In genomic region chr3:168065569-168065968, GRCh38 we compare ENCODE assay signal across 22 cellular contexts. TPM values are rescaled to one million over a fixed set of nuclear protein-coding genes. Genes with fewer than 3 reads are reported as not detected.
DNase-seq lines count a peak whose midpoint lies in the region; ATAC-seq and TF ChIP-seq lines count a peak whose summit lies in the region.
"Had no signal": no experiment of that assay in that cellular context is flagged by ENCODE, and none has a peak within 500 bp of the region (broad histone marks: within the 10 kb centered on the region; RNA-seq: fewer than 3 reads in every experiment).

No MANE protein-coding gene starts in this region.

- H3K27ac ChIP-seq in left ventricle myocardium inferior (replicated peaks) (peak overlapping the region; percentile 27), tibial artery (no peak overlapping the region)
- H3K27ac ChIP-seq: BLaER1 had no signal

- H3K4me3 Mint-ChIP-seq in glutamatergic neuron (ENCODE audit: unreplicated experiment): no peak overlapping the region
- H3K4me3 Mint-ChIP-seq in nephron: no peak overlapping the region
- H3K4me3 Mint-ChIP-seq in type B pancreatic cell: no peak overlapping the region
- H3K4me3 Mint-ChIP-seq: CD4-positive, CD25-positive, alpha-beta regulatory T cell; GM23338; H9; IgD-negative memory B cell had no signal

- H3K36me3 Mint-ChIP-seq in glutamatergic neuron (ENCODE audit: unreplicated experiment) (no peaks in the 10 kb centered on the region), nephron (ENCODE audit: low read depth) (peaks cover 4% of the 10 kb centered on the region), type B pancreatic cell (peaks cover 11% of the 10 kb centered on the region)
- H3K36me3 Mint-ChIP-seq: CD4-positive, CD25-positive, alpha-beta regulatory T cell had no signal

- DNase-seq in left ventricle myocardium inferior: no peak
- DNase-seq in left ventricle myocardium superior: no peak
- DNase-seq in glutamatergic neuron: no peak
- no peak for DNase-seq in type B pancreatic cell (ENCODE audit: extremely low spot score, unreplicated experiment)
- no peak for DNase-seq in GM03348 (ENCODE audit: low spot score)
- DNase-seq in activated CD4-positive, CD25-positive, alpha-beta regulatory T cell (lab: John Stamatoyannopoulos, UW): no peak
- DNase-seq in tibial artery: no peak
- DNase-seq: CD4-positive, CD25-positive, alpha-beta regulatory T cell; DMS153; DND-41; H9; NCI-H1105; NCI-H1436 treated with DMSO at 0.1 percent for 48 hours; NCI-H2029; NCI-H345; NCI-H510A treated with DMSO at 0.1 percent for 48 hours; NCI-H748 treated with DMSO at 0.1 percent for 48 hours had no signal

- no peaks in the 10 kb centered on the region for H3K27me3 ChIP-seq in left ventricle myocardium inferior (ENCODE audit: low read depth)
- H3K27me3 ChIP-seq in tibial artery: no peaks in the 10 kb centered on the region
- H3K27me3 ChIP-seq: BLaER1 had no signal

- ATAC-seq in left ventricle myocardium superior: no peak
- ATAC-seq: GM23338, SK-N-SH treated with all-trans-retinoic acid at 6 μM for 48 hours had no signal

- peak overlapping the region; percentile 67 for H3K27ac Mint-ChIP-seq in glutamatergic neuron (ENCODE audit: unreplicated experiment)
- peak overlapping the region in 2 of 3 experiments; percentile 22 to 43 for H3K27ac Mint-ChIP-seq in nephron
- H3K27ac Mint-ChIP-seq in type B pancreatic cell: peak overlapping the region; percentile 40
- H3K27ac Mint-ChIP-seq: CD4-positive, CD25-positive, alpha-beta regulatory T cell; GM23338; H9; IgD-negative memory B cell had no signal

- H3K4me1 Mint-ChIP-seq in glutamatergic neuron (ENCODE audit: low read depth, unreplicated experiment) (peaks cover 14% of the 10 kb centered on the region), nephron (peaks cover 5% of the 10 kb centered on the region), type B pancreatic cell (ENCODE audit: unreplicated experiment) (peaks cover 30% of the 10 kb centered on the region)
- H3K4me1 Mint-ChIP-seq: CD4-positive, CD25-positive, alpha-beta regulatory T cell; GM23338 had no signal

- intact Hi-C loops in left ventricle myocardium inferior (cut with micrococcal nuclease) (no loop called here), left ventricle myocardium superior (cut with micrococcal nuclease) (no loop called here), tibial artery (cut with DNase I; ENCODE audit: low total_unique reads) (no loop called here)

- TF ChIP-seq CTCF in left ventricle myocardium inferior (IDR thresholded peaks at IDR 0.05; ENCODE audit: borderline replicate concordance) (no peak), glutamatergic neuron (IDR thresholded peaks at IDR 0.05; ENCODE audit: partially characterized antibody, unreplicated experiment) (no peak), nephron (IDR thresholded peaks at IDR 0.05; ENCODE audit: unreplicated experiment in 3 of 3) (no peak), type B pancreatic cell (conservative IDR thresholded peaks at IDR 0.05) (no peak), tibial artery (IDR thresholded peaks at IDR 0.05) (no peak)

- H3K9me3 Mint-ChIP-seq in glutamatergic neuron (ENCODE audit: unreplicated experiment): no peaks in the 10 kb centered on the region
- no peaks in the 10 kb centered on the region for H3K9me3 Mint-ChIP-seq in nephron
- H3K9me3 Mint-ChIP-seq in type B pancreatic cell: peaks cover 8% of the 10 kb centered on the region
- H3K9me3 Mint-ChIP-seq: CD4-positive, CD25-positive, alpha-beta regulatory T cell; GM23338; H9; IgD-negative memory B cell had no signal

- H3K4me3 ChIP-seq in left ventricle myocardium inferior (no peak overlapping the region), tibial artery (no peak overlapping the region)
- H3K4me3 ChIP-seq: BLaER1, GM23338 had no signal

- H3K9me3 ChIP-seq in left ventricle myocardium inferior (replicated peaks): no peaks in the 10 kb centered on the region
- H3K9me3 ChIP-seq in tibial artery: no peaks in the 10 kb centered on the region
- H3K9me3 ChIP-seq: BLaER1 had no signal

- H3K36me3 ChIP-seq in left ventricle myocardium inferior (no peaks in the 10 kb centered on the region), tibial artery (no peaks in the 10 kb centered on the region)

- H3K27me3 Mint-ChIP-seq in glutamatergic neuron (ENCODE audit: unreplicated experiment): no peaks in the 10 kb centered on the region
- H3K27me3 Mint-ChIP-seq in nephron (ENCODE audit: low read depth): no peaks in the 10 kb centered on the region
- H3K27me3 Mint-ChIP-seq in type B pancreatic cell: no peaks in the 10 kb centered on the region
- H3K27me3 Mint-ChIP-seq: CD4-positive, CD25-positive, alpha-beta regulatory T cell had no signal

- peaks cover 61% of the 10 kb centered on the region for H3K4me1 ChIP-seq in left ventricle myocardium inferior
- peaks cover 0 to 5% (median 0%) of the 10 kb centered on the region in 4 donors for H3K4me1 ChIP-seq in tibial artery
- H3K4me1 ChIP-seq: BLaER1 had no signal

RNA-seq across cellular contexts. Expression of gene GOLIM4, which starts 30.2 kb away (rescaled TPM):
- total RNA-seq in left ventricle myocardium inferior (74.8 TPM), left ventricle myocardium superior (63.2 TPM), glutamatergic neuron (ENCODE audit: unreplicated experiment) (31.7 TPM), type B pancreatic cell (ENCODE audit: low replicate concordance) (29.9 and 36.6 TPM in 2 replicates)
